20 cellular contexts compared by ENCODE assay signal in genomic region chr7:101678713-101679112, GRCh38. TPM values are rescaled to one million over a fixed set of nuclear protein-coding genes. Genes with fewer than 3 reads are reported as not detected.
DNase-seq lines count a peak whose midpoint lies in the region; ATAC-seq, FAIRE-seq and TF ChIP-seq lines count a peak whose summit lies in the region.
"Had no signal": no experiment of that assay in that cellular context is flagged by ENCODE, and none has a peak within 500 bp of the region (broad histone marks: within the 10 kb centered on the region; RNA-seq: fewer than 3 reads in every experiment).

No MANE protein-coding gene starts in this region.

- H3K9me3 ChIP-seq in osteoblast (ENCODE audit: low read depth, low read length) (no peaks in the 10 kb centered on the region), T-helper 17 cell (ENCODE audit: control insufficient read depth, low read length, poor library complexity, severe bottlenecking) (no peaks in the 10 kb centered on the region)

- intact Hi-C loops in sciatic nerve (cut with DNase I), result no loop called here

- peaks cover 5% of the 10 kb centered on the region for H3K4me1 Mint-ChIP-seq in T-helper 17 cell
- H3K4me1 Mint-ChIP-seq: stimulated activated effector memory CD8-positive, alpha-beta T cell treated with anti-CD3 and anti-CD28 coated beads, Interleukin-12 subunit alpha, Interleukin-12 subunit beta, amount 100 ng/mL, for 72 hours had no signal

- H4K20me1 ChIP-seq in osteoblast (ENCODE audit: insufficient read depth, low read length), result no peaks in the 10 kb centered on the region

- ATAC-seq in T-helper 17 cell (no peak), sciatic nerve (no peak)
- ATAC-seq: GM12878; stimulated activated effector memory CD8-positive, alpha-beta T cell treated with anti-CD3 and anti-CD28 coated beads, Interleukin-12 subunit alpha, Interleukin-12 subunit beta, amount 100 ng/mL, for 72 hours had no signal

- H3K27me3 Mint-ChIP-seq in T-helper 17 cell, result no peaks in the 10 kb centered on the region

- H3K4me3 ChIP-seq in cardiac fibroblast (replicated peaks in 1 of 2; ENCODE audit: low read depth in 2 of 2, low read length in 2 of 2), result no peak overlapping the region
- no peak overlapping the region for H3K4me3 ChIP-seq in osteoblast (ENCODE audit: insufficient read depth, low read length)
- H3K4me3 ChIP-seq: GM12878, skin epidermis had no signal

- no peaks in the 10 kb centered on the region for H3K36me3 ChIP-seq in osteoblast (ENCODE audit: insufficient read depth, low read length)

- H3K4me1 ChIP-seq in osteoblast (ENCODE audit: insufficient read depth, low read length), result peaks cover 37% of the 10 kb centered on the region

- peak overlapping the region; percentile 71 for H3K27ac ChIP-seq in osteoblast (ENCODE audit: low read depth, low read length)
- H3K27ac ChIP-seq: C4-2B, skin epidermis had no signal

- DNase-seq in D721Med (ENCODE audit: insufficient read length, low spot score), result peak; percentile 3
- DNase-seq in HT1080 (ENCODE audit: low read depth), result peak; percentile 54
- peak; percentile 36 to 74 for DNase-seq in cardiac fibroblast (ENCODE audit: low read depth in 2 of 2)
- DNase-seq in osteoblast (ENCODE audit: insufficient read length, low spot score, missing footprints), result peak; percentile 96
- no peak for DNase-seq in T-helper 17 cell
- no peak for DNase-seq in UCSD-AML1 (lab: John Stamatoyannopoulos, UW; ENCODE audit: unreplicated experiment)
- no peak for DNase-seq in sciatic nerve (ENCODE audit: low spot score)
- DNase-seq: activated CD4-positive, CD25-positive, alpha-beta regulatory T cell; activated CD8-positive, alpha-beta memory T cell treated with anti-CD3 and anti-CD28 coated beads, Interleukin-2, amount 50 U/mL, for 4 hours; activated naive CD4-positive, alpha-beta T cell; DMS79 treated with DMSO at 0.1 percent for 48 hours; NCI-H1092 treated with DMSO at 0.1 percent for 48 hours; NCI-H345 had no signal

- FAIRE-seq in D721Med (lab: Jason Lieb, UNC), result no peak
- FAIRE-seq: bronchial epithelial cell, GM12878 had no signal

- no peak overlapping the region for H2AFZ ChIP-seq in osteoblast (ENCODE audit: low read length)

- no peak overlapping the region for H3K27ac Mint-ChIP-seq in T-helper 17 cell
- H3K27ac Mint-ChIP-seq: stimulated activated effector memory CD8-positive, alpha-beta T cell treated with anti-CD3 and anti-CD28 coated beads, Interleukin-12 subunit alpha, Interleukin-12 subunit beta, amount 100 ng/mL, for 72 hours; type B pancreatic cell had no signal

- no peaks in the 10 kb centered on the region for H3K36me3 Mint-ChIP-seq in T-helper 17 cell (ENCODE audit: low read depth)
- H3K36me3 Mint-ChIP-seq: stimulated activated effector memory CD8-positive, alpha-beta T cell treated with anti-CD3 and anti-CD28 coated beads, Interleukin-12 subunit alpha, Interleukin-12 subunit beta, amount 100 ng/mL, for 72 hours; type B pancreatic cell had no signal

- H3K4me2 ChIP-seq in osteoblast (ENCODE audit: insufficient read depth, low read length), result peak overlapping the region; percentile 33

- H3K27me3 ChIP-seq in osteoblast (ENCODE audit: insufficient read depth, low read length), result no peaks in the 10 kb centered on the region

- H3K79me2 ChIP-seq in osteoblast (ENCODE audit: insufficient read depth, low read length), result no peaks in the 10 kb centered on the region

- TF ChIP-seq CTCF in D721Med (IDR thresholded peaks at IDR 0.05; ENCODE audit: insufficient read depth, missing control alignments) (no peak), cardiac fibroblast (IDR thresholded peaks at IDR 0.05; ENCODE audit: low read depth, low read length) (no peak), osteoblast (IDR thresholded peaks at IDR 0.05; ENCODE audit: extremely low read depth, low read depth, low read length) (no peak)

- H3K4me3 Mint-ChIP-seq in T-helper 17 cell, result no peak overlapping the region
- H3K4me3 Mint-ChIP-seq: stimulated activated effector memory CD8-positive, alpha-beta T cell treated with anti-CD3 and anti-CD28 coated beads, Interleukin-12 subunit alpha, Interleukin-12 subunit beta, amount 100 ng/mL, for 72 hours; type B pancreatic cell had no signal

RNA-seq across cellular contexts. Expression of gene MYL10, which starts 49.6 kb away (rescaled TPM):
- total RNA-seq in HT1080 (2014; rRNA removed; shearing (Covaris generic)), result not detected in 2 replicates
- polyA plus RNA-seq in HT1080 (2015; cell fraction: cytosol; rRNA removed), result 0.59 TPM in 1 of 2 replicates, not detected in the other
- not detected in 2 replicates for polyA plus RNA-seq in HT1080 (2015; cell fraction: nucleus; rRNA removed)
- total RNA-seq in osteoblast (not detected in 2 replicates), T-helper 17 cell (not detected), sciatic nerve (not detected)
- total RNA-seq: bronchial epithelial cell, GM12878, mesenteric fat pad had no signal
- polyA plus RNA-seq: GM12878 had no signal

Comparison
In these comparisons a context has a peak if more than half of its experiments do, and no peak if none do; other contexts are left out.
1. DNase-seq: peak in D721Med (single experiment), HT1080 (single experiment), cardiac fibroblast (2 of 2) and osteoblast (single experiment); none in T-helper 17 cell (0 of 3), UCSD-AML1 (single experiment) and sciatic nerve (single experiment).